In the genomic region with DNA sequence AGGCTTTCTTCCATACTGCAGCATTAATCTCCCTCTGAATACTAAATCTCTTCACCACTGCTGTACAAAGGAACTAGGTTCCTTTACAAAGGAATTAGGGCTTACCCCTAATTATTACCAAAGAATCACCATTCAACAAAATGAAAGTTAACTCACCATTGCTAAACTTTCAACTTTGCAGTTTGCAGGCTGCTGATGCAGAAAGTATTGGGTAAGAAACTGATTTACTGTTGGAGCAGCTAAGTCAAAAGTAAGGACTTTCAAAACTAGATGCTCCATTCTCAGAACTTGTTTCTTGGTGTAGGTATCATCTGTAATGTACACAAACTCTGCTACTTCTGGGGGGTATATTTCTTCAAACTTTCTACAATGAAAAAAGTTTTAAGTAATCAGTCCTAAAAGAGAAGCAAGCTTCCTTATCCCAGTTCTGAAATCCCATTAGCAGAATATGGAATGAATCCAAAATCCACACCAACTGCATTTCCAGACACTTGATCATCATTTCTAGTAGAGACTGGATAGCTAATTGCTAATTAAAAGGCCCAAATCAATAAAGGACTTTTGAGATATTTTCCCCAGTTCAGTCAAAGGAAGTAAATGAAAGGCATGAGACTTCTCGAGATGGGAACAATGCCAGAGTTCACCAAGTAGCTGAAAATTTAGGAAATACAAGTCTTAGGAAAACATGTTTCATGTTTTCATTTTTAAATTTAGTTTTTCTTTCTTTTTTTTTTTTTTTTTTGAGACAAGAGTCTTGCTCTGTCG, we compare ENCODE assay signal across 14 cellular contexts. TPM values are rescaled to one million over a fixed set of nuclear protein-coding genes. Genes with fewer than 3 reads are reported as not detected.
A peak's percentile ranks its signal among the peaks of the same experiment; 100 is the strongest.
DNase-seq lines count a peak whose midpoint lies in the region; ATAC-seq and TF ChIP-seq lines count a peak whose summit lies in the region.
"Had no signal": no experiment of that assay in that cellular context is flagged by ENCODE, and none has a peak within 500 bp of the region (broad histone marks: within the 10 kb centered on the region; RNA-seq: fewer than 3 reads in every experiment).

No MANE protein-coding gene starts in this region.

- H3K4me1 Mint-ChIP-seq in CD4-positive, alpha-beta memory T cell: peaks cover 6 to 21% (median 15%) of the 10 kb centered on the region in 4 donors
- peaks cover 83% of the 10 kb centered on the region for H3K4me1 Mint-ChIP-seq in HFFc6 (ENCODE audit: low read depth)
- H3K4me1 Mint-ChIP-seq in activated naive CD8-positive, alpha-beta T cell treated with anti-CD3 and anti-CD28 coated beads, Interleukin-2, amount 10 ng/mL, durations not matched to agents 7 days and 5 days: peaks cover 34% of the 10 kb centered on the region
- H3K4me1 Mint-ChIP-seq in naive thymus-derived CD4-positive, alpha-beta T cell: peaks cover 4 to 69% (median 12%) of the 10 kb centered on the region in 7 donors

- peaks cover 15% of the 10 kb centered on the region for H3K36me3 ChIP-seq in CD4-positive, alpha-beta memory T cell (ENCODE audit: insufficient read depth, low read length)
- peaks cover 0 to 27% (median 15%) of the 10 kb centered on the region in 3 experiments for H3K36me3 ChIP-seq in naive thymus-derived CD4-positive, alpha-beta T cell (ENCODE audit: control insufficient read depth in 2 of 3, insufficient read depth in 3 of 3, low read length in 3 of 3)

- no peaks in the 10 kb centered on the region for H3K9me3 ChIP-seq in CD4-positive, alpha-beta memory T cell (ENCODE audit: control insufficient read depth in 1 of 2, low read length in 2 of 2)
- no peaks in the 10 kb centered on the region for H3K9me3 ChIP-seq in naive thymus-derived CD4-positive, alpha-beta T cell (ENCODE audit: control insufficient read depth in 2 of 3, low read length in 3 of 3)
- H3K9me3 ChIP-seq: left ventricle myocardium inferior had no signal

- no peaks in the 10 kb centered on the region for H3K27me3 ChIP-seq in CD4-positive, alpha-beta memory T cell (ENCODE audit: insufficient read depth, low read length)
- H3K27me3 ChIP-seq in naive thymus-derived CD4-positive, alpha-beta T cell (ENCODE audit: control insufficient read depth in 2 of 2, insufficient read depth in 2 of 2, low read length in 2 of 2): no peaks in the 10 kb centered on the region

- no peak overlapping the region for H3K4me3 Mint-ChIP-seq in CD4-positive, alpha-beta memory T cell
- H3K4me3 Mint-ChIP-seq in HFFc6: peak overlapping the region; percentile 58
- no peak overlapping the region for H3K4me3 Mint-ChIP-seq in activated naive CD8-positive, alpha-beta T cell treated with anti-CD3 and anti-CD28 coated beads, Interleukin-2, amount 10 ng/mL, durations not matched to agents 7 days and 5 days
- H3K4me3 Mint-ChIP-seq in naive thymus-derived CD4-positive, alpha-beta T cell: peak overlapping the region in 1 of 10 donors; percentile 44
- H3K4me3 Mint-ChIP-seq: WTC11 had no signal

- H3K4me1 ChIP-seq in CD4-positive, alpha-beta memory T cell (ENCODE audit: insufficient read depth, low read length): peaks cover 18% of the 10 kb centered on the region
- peaks cover 0 to 9% of the 10 kb centered on the region in 2 donors for H3K4me1 ChIP-seq in naive thymus-derived CD4-positive, alpha-beta T cell (ENCODE audit: control insufficient read depth in 2 of 2, insufficient read depth in 2 of 2, low read length in 2 of 2)

- no peak overlapping the region for H3K27ac ChIP-seq in CD4-positive, alpha-beta memory T cell (ENCODE audit: low read depth, low read length)
- no peak overlapping the region for H3K27ac ChIP-seq in naive thymus-derived CD4-positive, alpha-beta T cell (ENCODE audit: low read depth, low read length)
- H3K27ac ChIP-seq: C4-2B, left ventricle myocardium inferior had no signal

- ATAC-seq in activated naive CD8-positive, alpha-beta T cell treated with anti-CD3 and anti-CD28 coated beads, Interleukin-2, amount 10 ng/mL, durations not matched to agents 7 days and 5 days (ENCODE audit: low read depth): no peak
- ATAC-seq in naive thymus-derived CD4-positive, alpha-beta T cell: no peak
- ATAC-seq: WTC11 had no signal

- POLR2A ChIA-PET in CD4-positive, alpha-beta memory T cell (lab: Charles Lee; ENCODE audit: partially characterized antibody): interaction anchor here (1.3 kb wide), 1 partner anchor 18 kb away, joined by 6 read pairs; a partner anchor contains a TSS
- POLR2A ChIA-PET in activated naive CD8-positive, alpha-beta T cell treated with anti-CD3 and anti-CD28 coated beads, Interleukin-2, amount 10 ng/mL, durations not matched to agents 7 days and 5 days (lab: Charles Lee): interaction anchor here (0.6 to 1.0 kb wide), 3 partner anchors 18 to 778 kb away, joined by 3 to 6 read pairs (median 3); a partner anchor contains a TSS
- POLR2A ChIA-PET in naive thymus-derived CD4-positive, alpha-beta T cell (lab: Charles Lee): interaction anchor here (1.1 kb wide), 1 partner anchor 12 kb away, joined by 3 read pairs; no protein-coding TSS in a partner anchor

- intact Hi-C loops in CD4-positive, alpha-beta memory T cell (cut with micrococcal nuclease): no loop called here
- intact Hi-C loops in naive thymus-derived CD4-positive, alpha-beta T cell (cut with micrococcal nuclease): no loop called here

- no peaks in the 10 kb centered on the region for H3K9me3 Mint-ChIP-seq in CD4-positive, alpha-beta memory T cell
- no peaks in the 10 kb centered on the region for H3K9me3 Mint-ChIP-seq in HFFc6
- H3K9me3 Mint-ChIP-seq in activated naive CD8-positive, alpha-beta T cell treated with anti-CD3 and anti-CD28 coated beads, Interleukin-2, amount 10 ng/mL, durations not matched to agents 7 days and 5 days: no peaks in the 10 kb centered on the region
- no peaks in the 10 kb centered on the region for H3K9me3 Mint-ChIP-seq in naive thymus-derived CD4-positive, alpha-beta T cell
- H3K9me3 Mint-ChIP-seq: WTC11 had no signal

- CTCF ChIA-PET in CD4-positive, alpha-beta memory T cell (lab: Charles Lee; ENCODE audit: partially characterized antibody): no interaction called here
- CTCF ChIA-PET in naive thymus-derived CD4-positive, alpha-beta T cell (lab: Charles Lee): no interaction called here

- TF ChIP-seq CTCF in HFFc6 (IDR thresholded peaks at IDR 0.05): no peak

- no peak overlapping the region for H3K4me3 ChIP-seq in CD4-positive, alpha-beta memory T cell (ENCODE audit: low read length in 2 of 2)
- no peak overlapping the region for H3K4me3 ChIP-seq in naive thymus-derived CD4-positive, alpha-beta T cell (ENCODE audit: low read length)
- H3K4me3 ChIP-seq: left ventricle myocardium inferior had no signal

- H3K27ac Mint-ChIP-seq in CD4-positive, alpha-beta memory T cell: peak overlapping the region in 4 of 7 donors; percentile 12 to 43 (median 18)
- peak overlapping the region; percentile 69 for H3K27ac Mint-ChIP-seq in HFFc6
- peak overlapping the region; percentile 40 for H3K27ac Mint-ChIP-seq in activated naive CD8-positive, alpha-beta T cell treated with anti-CD3 and anti-CD28 coated beads, Interleukin-2, amount 10 ng/mL, durations not matched to agents 7 days and 5 days
- H3K27ac Mint-ChIP-seq in naive thymus-derived CD4-positive, alpha-beta T cell: peak overlapping the region in 4 of 9 donors; percentile 3 to 61 (median 44)
- H3K27ac Mint-ChIP-seq: WTC11 had no signal

- H3K27me3 Mint-ChIP-seq in CD4-positive, alpha-beta memory T cell: no peaks in the 10 kb centered on the region
- peaks cover 4% of the 10 kb centered on the region; the same call in 1 of the 2 replicates for H3K27me3 Mint-ChIP-seq in HFFc6 (ENCODE audit: insufficient read depth)
- no peaks in the 10 kb centered on the region for H3K27me3 Mint-ChIP-seq in activated naive CD8-positive, alpha-beta T cell treated with anti-CD3 and anti-CD28 coated beads, Interleukin-2, amount 10 ng/mL, durations not matched to agents 7 days and 5 days
- H3K27me3 Mint-ChIP-seq in naive thymus-derived CD4-positive, alpha-beta T cell: peaks cover 0 to 3% (median 0%) of the 10 kb centered on the region in 5 donors

- no peak for DNase-seq in CD4-positive, alpha-beta memory T cell
- no peak for DNase-seq in HFFc6
- DNase-seq in activated naive CD8-positive, alpha-beta T cell treated with anti-CD3 and anti-CD28 coated beads, Interleukin-2, amount 10 ng/mL, durations not matched to agents 7 days and 5 days: no peak
- peak; percentile 18 for DNase-seq in glomerular visceral epithelial cell (ENCODE audit: extremely low spot score)
- no peak for DNase-seq in naive thymus-derived CD4-positive, alpha-beta T cell
- no peak for DNase-seq in NCI-H524 treated with DMSO at 0.1 percent for 48 hours (lab: John Stamatoyannopoulos, UW)
- no peak for DNase-seq in NCI-H510A (lab: John Stamatoyannopoulos, UW)
- DNase-seq: aorta, left ventricle myocardium inferior, NCI-H146, NCI-H345 had no signal

- peaks cover 10 to 26% of the 10 kb centered on the region in 2 donors for H3K36me3 Mint-ChIP-seq in CD4-positive, alpha-beta memory T cell
- peaks cover 52% of the 10 kb centered on the region for H3K36me3 Mint-ChIP-seq in HFFc6 (ENCODE audit: low read depth)
- peaks cover 43% of the 10 kb centered on the region for H3K36me3 Mint-ChIP-seq in activated naive CD8-positive, alpha-beta T cell treated with anti-CD3 and anti-CD28 coated beads, Interleukin-2, amount 10 ng/mL, durations not matched to agents 7 days and 5 days
- H3K36me3 Mint-ChIP-seq in naive thymus-derived CD4-positive, alpha-beta T cell: peaks cover 0 to 27% (median 5%) of the 10 kb centered on the region in 5 donors

RNA-seq across cellular contexts. Expression of a gene that starts 4.3 kb away (rescaled TPM):
- total RNA-seq in CD4-positive, alpha-beta memory T cell: 1 to 10 TPM; 1.2 to 1.4 TPM
- polyA plus RNA-seq in CD4-positive, alpha-beta memory T cell: under 1 TPM in 1 of 2 donors, not detected in 1; 0.34 TPM
- total RNA-seq in HFFc6 (2021; fragmentation: NEBNext Ultra II Directional; extraction: Animal tissue kit (Norgen Biotek cat#: 25700)): 10 to 100 TPM; 30.0 to 77.0 (median 68.9) TPM
- total RNA-seq in activated naive CD8-positive, alpha-beta T cell treated with anti-CD3 and anti-CD28 coated beads, Interleukin-2, amount 10 ng/mL, durations not matched to agents 7 days and 5 days: 10 to 100 TPM; 84.8 to 86.4 TPM
- total RNA-seq in naive thymus-derived CD4-positive, alpha-beta T cell: 10 to 100 TPM in 1 of 5 experiments, 1 to 10 TPM in 2, under 1 TPM in 2; 0.24 to 63.7 (median 1.2) TPM
- polyA plus RNA-seq in naive thymus-derived CD4-positive, alpha-beta T cell: under 1 TPM; 0.06 to 0.13 TPM

RNA-seq across cellular contexts. Expression of a gene that starts 18.3 kb away (rescaled TPM):
- 10 to 100 TPM; 43.0 to 45.4 TPM for total RNA-seq in CD4-positive, alpha-beta memory T cell
- 10 to 100 TPM; 40.6 to 45.1 TPM for polyA plus RNA-seq in CD4-positive, alpha-beta memory T cell
- 10 to 100 TPM; 30.5 to 57.2 (median 49.4) TPM for total RNA-seq in HFFc6 (2021; fragmentation: NEBNext Ultra II Directional; extraction: Animal tissue kit (Norgen Biotek cat#: 25700))
- total RNA-seq in activated naive CD8-positive, alpha-beta T cell treated with anti-CD3 and anti-CD28 coated beads, Interleukin-2, amount 10 ng/mL, durations not matched to agents 7 days and 5 days: 10 to 100 TPM; 48.1 to 50.5 TPM
- 10 to 100 TPM; 37.5 to 55.0 (median 44.2) TPM for total RNA-seq in naive thymus-derived CD4-positive, alpha-beta T cell
- 10 to 100 TPM; 36.8 to 42.3 TPM for polyA plus RNA-seq in naive thymus-derived CD4-positive, alpha-beta T cell

RNA-seq across cellular contexts. Expression of a gene that starts 50.9 kb away (rescaled TPM):
- 10 to 100 TPM in 1 of 2 experiments, 1 to 10 TPM in 1; 8.8 to 10.1 TPM for total RNA-seq in CD4-positive, alpha-beta memory T cell
- polyA plus RNA-seq in CD4-positive, alpha-beta memory T cell: 1 to 10 TPM; 5.8 to 9.6 TPM
- 10 to 100 TPM; 20.3 to 30.0 (median 24.0) TPM for total RNA-seq in HFFc6 (2021; fragmentation: NEBNext Ultra II Directional; extraction: Animal tissue kit (Norgen Biotek cat#: 25700))
- 10 to 100 TPM; 16.6 to 20.7 TPM for total RNA-seq in activated naive CD8-positive, alpha-beta T cell treated with anti-CD3 and anti-CD28 coated beads, Interleukin-2, amount 10 ng/mL, durations not matched to agents 7 days and 5 days
- 10 to 100 TPM in 2 of 5 experiments, 1 to 10 TPM in 3; 3.7 to 13.1 (median 8.1) TPM for total RNA-seq in naive thymus-derived CD4-positive, alpha-beta T cell
- 1 to 10 TPM; 7.9 to 8.1 TPM for polyA plus RNA-seq in naive thymus-derived CD4-positive, alpha-beta T cell

RNA-seq across cellular contexts. Expression of a gene that starts 54.4 kb away (rescaled TPM):
- total RNA-seq in CD4-positive, alpha-beta memory T cell: not detected
- not detected for polyA plus RNA-seq in CD4-positive, alpha-beta memory T cell
- 1 to 10 TPM in 4 of 6 experiments, under 1 TPM in 2; 0.35 to 2.2 (median 1.5) TPM for total RNA-seq in HFFc6 (2021; fragmentation: NEBNext Ultra II Directional; extraction: Animal tissue kit (Norgen Biotek cat#: 25700))
- not detected for total RNA-seq in activated naive CD8-positive, alpha-beta T cell treated with anti-CD3 and anti-CD28 coated beads, Interleukin-2, amount 10 ng/mL, durations not matched to agents 7 days and 5 days
- total RNA-seq in naive thymus-derived CD4-positive, alpha-beta T cell: not detected
- polyA plus RNA-seq in naive thymus-derived CD4-positive, alpha-beta T cell: not detected
- total RNA-seq: aorta, left ventricle myocardium inferior, posterior vena cava had no signal
- polyA plus RNA-seq: aorta had no signal
